8 cellular contexts compared by ENCODE assay signal in genomic region chr1:42682739-42683529, GRCh38. TPM values are rescaled to one million over a fixed set of nuclear protein-coding genes. Genes with fewer than 3 reads are reported as not detected.
DNase-seq lines count a peak whose midpoint lies in the region; ATAC-seq and TF ChIP-seq lines count a peak whose summit lies in the region.

No MANE protein-coding gene starts in this region.

- H3K9me3 Mint-ChIP-seq in CD4-positive, alpha-beta T cell = no peaks in the 10 kb centered on the region
- H3K9me3 Mint-ChIP-seq in activated naive CD4-positive, alpha-beta T cell treated with anti-CD3 and anti-CD28 coated beads, Interleukin-2, amount 10 ng/mL, durations not matched to agents 7 days and 5 days = no peaks in the 10 kb centered on the region
- H3K9me3 Mint-ChIP-seq in glutamatergic neuron (ENCODE audit: unreplicated experiment) = peaks cover 10% of the 10 kb centered on the region

- H2AFZ ChIP-seq in osteoblast (ENCODE audit: low read length) = peak overlapping the region; percentile 57

- peaks cover 60% of the 10 kb centered on the region for H3K4me1 Mint-ChIP-seq in CD4-positive, alpha-beta T cell (ENCODE audit: low read depth)
- H3K4me1 Mint-ChIP-seq in activated naive CD4-positive, alpha-beta T cell treated with anti-CD3 and anti-CD28 coated beads, Interleukin-2, amount 10 ng/mL, durations not matched to agents 7 days and 5 days = peaks cover 64% of the 10 kb centered on the region
- H3K4me1 Mint-ChIP-seq in glutamatergic neuron (ENCODE audit: low read depth, unreplicated experiment) = peaks cover 43% of the 10 kb centered on the region

- intact Hi-C loops in CD4-positive, alpha-beta T cell (cut with DNase I, micrococcal nuclease) = loop anchor here (1.0 to 10.0 kb wide), 11 partner anchors 25 to 1318 kb away; partner anchors contain the start of genes FOXJ3 (in 2 of the 2), PPCS (in 2 of the 2), ZMYND12 (in 2 of the 2) and C1orf50 (in 1 of the 2)

- H3K27me3 Mint-ChIP-seq in CD4-positive, alpha-beta T cell = no peaks in the 10 kb centered on the region
- peaks cover 3% of the 10 kb centered on the region for H3K27me3 Mint-ChIP-seq in activated naive CD4-positive, alpha-beta T cell treated with anti-CD3 and anti-CD28 coated beads, Interleukin-2, amount 10 ng/mL, durations not matched to agents 7 days and 5 days
- peaks cover 10% of the 10 kb centered on the region for H3K27me3 Mint-ChIP-seq in glutamatergic neuron (ENCODE audit: unreplicated experiment)

- peak overlapping the region; percentile 94 for H3K4me3 Mint-ChIP-seq in CD4-positive, alpha-beta T cell
- H3K4me3 Mint-ChIP-seq in activated naive CD4-positive, alpha-beta T cell treated with anti-CD3 and anti-CD28 coated beads, Interleukin-2, amount 10 ng/mL, durations not matched to agents 7 days and 5 days = peak overlapping the region; percentile 95
- peak overlapping the region; percentile 92 for H3K4me3 Mint-ChIP-seq in glutamatergic neuron (ENCODE audit: unreplicated experiment)

- in situ Hi-C loops in SK-MEL-5 (cut with HindIII; ENCODE audit: low pct_unique_long_range_greater_than_20kb, low sequenced_read_pairs) = no loop called here

- peak overlapping the region; percentile 36 for H3K27ac ChIP-seq in CD4-positive, alpha-beta T cell (ENCODE audit: low read depth, low read length)
- H3K27ac ChIP-seq in HL-60 (replicated peaks) (peak overlapping the region; percentile 94), osteoblast (ENCODE audit: low read depth, low read length) (peak overlapping the region; percentile 57), thoracic aorta (peak overlapping the region; percentile 49 to 85)

- peak overlapping the region; percentile 70 for H3K4me3 ChIP-seq in HL-60 (replicated peaks; ENCODE audit: insufficient read depth, low read length)
- peak overlapping the region; percentile 90 for H3K4me3 ChIP-seq in osteoblast (ENCODE audit: insufficient read depth, low read length)
- H3K4me3 ChIP-seq in thoracic aorta = peak overlapping the region; percentile 94

- ATAC-seq in CD4-positive, alpha-beta T cell (ENCODE audit: poor library complexity) = peak; percentile 21
- ATAC-seq in GM19455 (IDR thresholded peaks at IDR 0.05; ENCODE audit: unreplicated experiment) (peak; percentile 43), thoracic aorta (ENCODE audit: insufficient number of reproducible peaks, low FRiP score, low read depth) (no peak)

- H3K79me2 ChIP-seq in osteoblast (ENCODE audit: insufficient read depth, low read length) = peaks cover 57% of the 10 kb centered on the region

- peaks cover 49% of the 10 kb centered on the region for H3K36me3 Mint-ChIP-seq in CD4-positive, alpha-beta T cell (ENCODE audit: low read depth)
- peaks cover 38% of the 10 kb centered on the region for H3K36me3 Mint-ChIP-seq in activated naive CD4-positive, alpha-beta T cell treated with anti-CD3 and anti-CD28 coated beads, Interleukin-2, amount 10 ng/mL, durations not matched to agents 7 days and 5 days
- H3K36me3 Mint-ChIP-seq in glutamatergic neuron (ENCODE audit: unreplicated experiment) = no peaks in the 10 kb centered on the region

- peak overlapping the region; percentile 89 for H3K27ac Mint-ChIP-seq in CD4-positive, alpha-beta T cell
- H3K27ac Mint-ChIP-seq in activated naive CD4-positive, alpha-beta T cell treated with anti-CD3 and anti-CD28 coated beads, Interleukin-2, amount 10 ng/mL, durations not matched to agents 7 days and 5 days = peak overlapping the region; percentile 95
- H3K27ac Mint-ChIP-seq in glutamatergic neuron (ENCODE audit: unreplicated experiment) = peak overlapping the region; percentile 84

- H3K9me3 ChIP-seq in CD4-positive, alpha-beta T cell (ENCODE audit: control insufficient read depth, low read length) = no peaks in the 10 kb centered on the region
- no peaks in the 10 kb centered on the region for H3K9me3 ChIP-seq in osteoblast (ENCODE audit: low read depth, low read length)
- no peaks in the 10 kb centered on the region for H3K9me3 ChIP-seq in thoracic aorta

- H3K27me3 ChIP-seq in CD4-positive, alpha-beta T cell (ENCODE audit: control insufficient read depth, insufficient read depth, low read length) = no peaks in the 10 kb centered on the region
- H3K27me3 ChIP-seq in HL-60 (ENCODE audit: insufficient read depth, poor library complexity, severe bottlenecking) (no peaks in the 10 kb centered on the region), osteoblast (ENCODE audit: insufficient read depth, low read length) (no peaks in the 10 kb centered on the region), thoracic aorta (replicated peaks; ENCODE audit: insufficient read depth) (no peaks in the 10 kb centered on the region)

- H4K20me1 ChIP-seq in osteoblast (ENCODE audit: insufficient read depth, low read length) = peaks cover 45% of the 10 kb centered on the region

- no peak for TF ChIP-seq CTCF in CD4-positive, alpha-beta T cell (IDR thresholded peaks at IDR 0.05)
- TF ChIP-seq CTCF in HL-60 (IDR thresholded peaks at IDR 0.05; ENCODE audit: insufficient read depth, low read length) (no peak), glutamatergic neuron (IDR thresholded peaks at IDR 0.05; ENCODE audit: partially characterized antibody, unreplicated experiment) (no peak), osteoblast (IDR thresholded peaks at IDR 0.05; ENCODE audit: extremely low read depth, low read depth, low read length) (no peak), thoracic aorta (IDR thresholded peaks at IDR 0.05) (no peak)

- DNase-seq in CD4-positive, alpha-beta T cell = peak; percentile 26 to 62 (median 54)
- peak in 1 of 2 experiments; percentile 66 for DNase-seq in HL-60 (ENCODE audit: low read depth in 1 of 2, low spot score in 1 of 2)
- peak; percentile 67 for DNase-seq in SK-MEL-5 (ENCODE audit: low read depth, low spot score)
- peak; percentile 75 for DNase-seq in activated naive CD4-positive, alpha-beta T cell treated with anti-CD3 and anti-CD28 coated beads, Interleukin-2, amount 10 ng/mL, durations not matched to agents 7 days and 5 days
- peak; percentile 68 for DNase-seq in glutamatergic neuron
- DNase-seq in osteoblast (ENCODE audit: insufficient read length, low spot score, missing footprints) = peak; percentile 95
- DNase-seq in thoracic aorta (ENCODE audit: low spot score) = no peak

- H3K4me1 ChIP-seq in osteoblast (ENCODE audit: insufficient read depth, low read length) (peaks cover 51% of the 10 kb centered on the region), thoracic aorta (ENCODE audit: control insufficient read depth in 1 of 2, low read depth in 2 of 2) (peaks cover 32 to 56% of the 10 kb centered on the region in 2 donors)

- H3K4me2 ChIP-seq in osteoblast (ENCODE audit: insufficient read depth, low read length) = peak overlapping the region; percentile 79

- POLR2A ChIA-PET in CD4-positive, alpha-beta T cell (lab: Charles Lee) = interaction anchor here (0.6 to 5.1 kb wide), 28 partner anchors 8 to 1991 kb away, joined by 3 to 171 read pairs (median 5); partner anchors contain the start of genes C1orf50, CCDC30, ERMAP and KDM4A

- H3K36me3 ChIP-seq in osteoblast (ENCODE audit: insufficient read depth, low read length) = peaks cover 23% of the 10 kb centered on the region
- H3K36me3 ChIP-seq in thoracic aorta = no peaks in the 10 kb centered on the region

- CTCF ChIA-PET in CD4-positive, alpha-beta T cell (lab: Charles Lee) = interaction anchor here (4.7 kb wide), 1 partner anchor 26 kb away, joined by 21 read pairs; the partner anchor contains the start of gene PPIH
- CTCF ChIA-PET in activated naive CD4-positive, alpha-beta T cell treated with anti-CD3 and anti-CD28 coated beads, Interleukin-2, amount 10 ng/mL, durations not matched to agents 7 days and 5 days (lab: Charles Lee) = interaction anchor here (1.0 to 1.6 kb wide), 3 partner anchors 11 to 105 kb away, joined by 3 to 4 read pairs (median 4); partner anchors contain the start of gene PPIH

RNA-seq across cellular contexts. Expression of gene YBX1, which starts 0.7 kb away (rescaled TPM):
- total RNA-seq in CD4-positive, alpha-beta T cell = 100 to 1,000 TPM; 372 to 389 TPM
- total RNA-seq in SK-MEL-5 (2014; rRNA removed; shearing (Covaris generic)) = 975 and 1,067 TPM in 2 replicates
- polyA plus RNA-seq in SK-MEL-5 (2015; cell fraction: cytosol; rRNA removed) = 520 and 529 TPM in 2 replicates
- polyA plus RNA-seq in SK-MEL-5 (2015; cell fraction: nucleus; rRNA removed) = 108 and 138 TPM in 2 replicates
- total RNA-seq in glutamatergic neuron (ENCODE audit: unreplicated experiment) (531 TPM), osteoblast (481 and 491 TPM in 2 replicates), thoracic aorta (100 to 1,000 TPM; 301 to 392 TPM)

RNA-seq across cellular contexts. Expression of gene PPIH, which starts 24.7 kb away (rescaled TPM):
- 10 to 100 TPM; 29.4 to 32.6 TPM for total RNA-seq in CD4-positive, alpha-beta T cell
- total RNA-seq in SK-MEL-5 (2014; rRNA removed; shearing (Covaris generic)) = 25.8 and 30.3 TPM in 2 replicates
- 25.1 and 40.2 TPM in 2 replicates for polyA plus RNA-seq in SK-MEL-5 (2015; cell fraction: cytosol; rRNA removed)
- 29.6 and 29.9 TPM in 2 replicates for polyA plus RNA-seq in SK-MEL-5 (2015; cell fraction: nucleus; rRNA removed)
- total RNA-seq in glutamatergic neuron (ENCODE audit: unreplicated experiment) (22.6 TPM), osteoblast (17.4 and 18.3 TPM in 2 replicates), thoracic aorta (10 to 100 TPM; 12.0 to 38.0 TPM)

RNA-seq across cellular contexts. Expression of gene CLDN19, which starts 57.1 kb away (rescaled TPM):
- not detected for total RNA-seq in CD4-positive, alpha-beta T cell
- total RNA-seq in SK-MEL-5 (2014; rRNA removed; shearing (Covaris generic)) = not detected in 2 replicates
- not detected in 2 replicates for polyA plus RNA-seq in SK-MEL-5 (2015; cell fraction: cytosol; rRNA removed)
- polyA plus RNA-seq in SK-MEL-5 (2015; cell fraction: nucleus; rRNA removed) = not detected in 2 replicates
- not detected for total RNA-seq in glutamatergic neuron (ENCODE audit: unreplicated experiment)
- not detected in 2 replicates for total RNA-seq in osteoblast
- total RNA-seq in thoracic aorta = under 1 TPM; 0.14 to 0.49 TPM

Comparison
In these comparisons a context has a peak if more than half of its experiments do, and no peak if none do; other contexts are left out.
1. H3K27ac ChIP-seq: peak in every context shown above with its lines; median percentile 94 in HL-60; 67 in thoracic aorta; 57 in osteoblast; 36 in CD4-positive, alpha-beta T cell.